Comparison of ENCODE assay signal across 25 cellular contexts in genomic region chr12:59345406-59345805, GRCh38.
"Had no signal": no experiment of that assay in that cellular context is flagged by ENCODE, and none has a peak within 500 bp of the region (broad histone marks: within the 10 kb centered on the region; RNA-seq: fewer than 3 reads in every experiment).

No MANE protein-coding gene starts in this region.

- H3K36me3 ChIP-seq: esophagus squamous epithelium, gastrocnemius medialis, heart right ventricle, left lung, lower lobe of right lung had no signal

- DNase-seq: cortex of kidney; effector CD8-positive, alpha-beta T cell; effector memory CD8-positive, alpha-beta T cell; endodermal cell; erythroblast; esophagus squamous epithelium; foreskin fibroblast; foreskin melanocyte; gastrocnemius medialis; glutamatergic neuron; head of caudate nucleus; heart right ventricle; hippocampal formation; left cardiac atrium; left lung; left ventricle myocardium superior; lower lobe of right lung; mesenchymal stem cell; mucosa of descending colon; naive B cell; naive thymus-derived CD8-positive, alpha-beta T cell had no signal

- H3K27ac ChIP-seq: epithelial cell of prostate, esophagus squamous epithelium, gastrocnemius medialis, heart right ventricle, left lung, lower lobe of right lung had no signal

- H3K9me3 ChIP-seq: esophagus squamous epithelium, gastrocnemius medialis had no signal

- H3K4me1 ChIP-seq: esophagus squamous epithelium, gastrocnemius medialis, heart right ventricle, left lung, lower lobe of right lung had no signal

- ATAC-seq: effector memory CD8-positive, alpha-beta T cell; esophagus mucosa; gastrocnemius medialis; heart right ventricle; left cardiac atrium; left lung; left ventricle myocardium superior; lower lobe of right lung; mucosa of descending colon; naive thymus-derived CD8-positive, alpha-beta T cell had no signal

- H3K4me3 ChIP-seq: esophagus squamous epithelium, gastrocnemius medialis, heart right ventricle, left lung, lower lobe of right lung, mucosa of descending colon had no signal

- FAIRE-seq: islet of Langerhans, keratinocyte had no signal

- H3K27me3 ChIP-seq: esophagus squamous epithelium, gastrocnemius medialis, heart right ventricle, left lung had no signal
